ENCODE assay signal across 10 cellular contexts in genomic region chr19:788821-789472, GRCh38. TPM values are rescaled to one million over a fixed set of nuclear protein-coding genes. Genes with fewer than 3 reads are reported as not detected.
DNase-seq lines count a peak whose midpoint lies in the region; ATAC-seq and TF ChIP-seq lines count a peak whose summit lies in the region.
"Had no signal": no experiment of that assay in that cellular context is flagged by ENCODE, and none has a peak within 500 bp of the region (broad histone marks: within the 10 kb centered on the region; RNA-seq: fewer than 3 reads in every experiment).

No MANE protein-coding gene starts in this region.

- H4K8ac ChIP-seq in trophoblast cell (ENCODE audit: low read depth, low read length), result peak overlapping the region; percentile 50

- peak overlapping the region; percentile 87 for H2BK120ac ChIP-seq in trophoblast cell (ENCODE audit: insufficient read depth, low read length, poor library complexity)

- H2BK12ac ChIP-seq in trophoblast cell (ENCODE audit: low read length), result peak overlapping the region; percentile 93

- TF ChIP-seq CTCF in heart right ventricle (IDR thresholded peaks at IDR 0.05), result peak in 2 of 9 donors; percentile 26 to 34

- H4K12ac ChIP-seq in trophoblast cell (ENCODE audit: low read depth, low read length), result peak overlapping the region; percentile 49

- peaks cover 7 to 72% (median 45%) of the 10 kb centered on the region in 9 donors for H3K4me1 ChIP-seq in heart right ventricle
- H3K4me1 ChIP-seq in trophoblast cell (ENCODE audit: control insufficient read depth in 1 of 2, insufficient read depth in 2 of 2, low read length in 2 of 2), result peaks cover 19 to 21% of the 10 kb centered on the region in 2 experiments

- peak overlapping the region; percentile 82 for H3K18ac ChIP-seq in trophoblast cell (ENCODE audit: low read length)

- no peak overlapping the region for H3K23ac ChIP-seq in trophoblast cell (ENCODE audit: low read length)

- no peaks in the 10 kb centered on the region for H3K79me2 ChIP-seq in trophoblast cell (ENCODE audit: control insufficient read depth, insufficient read depth, low read length, poor library complexity)

- WGBS in heart right ventricle, 2 donors, result 39 to 49% methylated on average over 29 of the region's 29 CpGs
- WGBS in trophoblast cell (ENCODE audit: extremely low coverage, insufficient coverage, insufficient read length), result no CpG with 5 or more reads among the region's 29 CpGs

- H2AFZ ChIP-seq in trophoblast cell (ENCODE audit: insufficient read depth, low read length, poor library complexity), result peak overlapping the region; percentile 64

- peak overlapping the region; percentile 78 for H3K14ac ChIP-seq in trophoblast cell (ENCODE audit: low read length)

- H3K27me3 ChIP-seq in heart right ventricle (no peaks in the 10 kb centered on the region), trophoblast cell (ENCODE audit: insufficient read depth, low read length) (no peaks in the 10 kb centered on the region)

- H3K36me3 ChIP-seq in heart right ventricle, result no peaks in the 10 kb centered on the region
- H3K36me3 ChIP-seq in trophoblast cell (ENCODE audit: control insufficient read depth in 1 of 2, insufficient read depth in 2 of 2, low read length in 2 of 2), result no peaks in the 10 kb centered on the region

- intact Hi-C loops in heart right ventricle (cut with DNase I), result no loop called here

- H3K4ac ChIP-seq in trophoblast cell (ENCODE audit: low read depth, low read length), result peak overlapping the region; percentile 44

- H2AK5ac ChIP-seq in trophoblast cell (ENCODE audit: low read length), result peak overlapping the region; percentile 59

- DNase-seq in EH (ENCODE audit: low read depth), result peak; percentile 56
- peak; percentile 82 for DNase-seq in SK-N-DZ (ENCODE audit: low spot score)
- no peak for DNase-seq in heart right ventricle
- no peak for DNase-seq in trophoblast cell
- no peak for DNase-seq in activated naive CD4-positive, alpha-beta T cell (lab: John Stamatoyannopoulos, UW)
- DNase-seq in stimulated activated CD8-positive, alpha-beta memory T cell treated with anti-CD3 and anti-CD28 coated beads, Interleukin-4, amount 100 ng/mL, for 48 hours, result no peak
- DNase-seq in Kasumi-1 (lab: John Stamatoyannopoulos, UW), result no peak
- DNase-seq: NCI-H2029, T1000 had no signal

- H3K4me2 ChIP-seq in trophoblast cell (ENCODE audit: low read length), result peak overlapping the region; percentile 40

- H3K79me1 ChIP-seq in trophoblast cell (ENCODE audit: low read length), result peaks cover 22% of the 10 kb centered on the region

- H3K4me3 ChIP-seq in heart right ventricle (peak overlapping the region in 8 of 10 donors; percentile 4 to 32 (median 15)), trophoblast cell (ENCODE audit: low read depth, low read length) (no peak overlapping the region)

- peak overlapping the region; percentile 88 for H2BK5ac ChIP-seq in trophoblast cell (ENCODE audit: low read depth, low read length, poor library complexity)

- peak overlapping the region; percentile 95 for H4K91ac ChIP-seq in trophoblast cell (ENCODE audit: low read depth, low read length)

- ATAC-seq in heart right ventricle (peak; percentile 6 to 56 (median 40)), GM21447 (IDR thresholded peaks at IDR 0.05; ENCODE audit: unreplicated experiment) (no peak)

- H3K9ac ChIP-seq in trophoblast cell (ENCODE audit: low read length), result peak overlapping the region; percentile 24

- H3K9me3 ChIP-seq in heart right ventricle (no peaks in the 10 kb centered on the region), trophoblast cell (ENCODE audit: insufficient read depth, low read depth, low read length) (no peaks in the 10 kb centered on the region)

- H3K27ac ChIP-seq in heart right ventricle (peak overlapping the region; percentile 48 to 88 (median 80)), trophoblast cell (ENCODE audit: low read depth, low read length) (peak overlapping the region; percentile 92)

RNA-seq across cellular contexts. Expression of gene PTBP1, which starts 8.3 kb away (rescaled TPM):
- polyA plus RNA-seq in SK-N-DZ (2014; cell fraction: cytosol; rRNA removed), result 295 and 360 TPM in 2 replicates
- polyA plus RNA-seq in SK-N-DZ (2014; cell fraction: nucleus; rRNA removed), result 334 and 420 TPM in 2 replicates
- 100 to 1,000 TPM in 1 of 10 donors, 10 to 100 TPM in 9; 46.2 to 106 (median 56.8) TPM for total RNA-seq in heart right ventricle
- polyA plus RNA-seq in heart right ventricle, result 10 to 100 TPM; 48.2 to 74.3 TPM
- polyA plus RNA-seq in trophoblast cell (2013), result 654 and 679 TPM in 2 replicates

RNA-seq across cellular contexts. Expression of gene PLPPR3, which starts 32.8 kb away (rescaled TPM):
- polyA plus RNA-seq in SK-N-DZ (2014; cell fraction: cytosol; rRNA removed), result 153 and 228 TPM in 2 replicates
- polyA plus RNA-seq in SK-N-DZ (2014; cell fraction: nucleus; rRNA removed), result 134 and 172 TPM in 2 replicates
- total RNA-seq in heart right ventricle, result not detected
- not detected for polyA plus RNA-seq in heart right ventricle
- polyA plus RNA-seq in trophoblast cell (2013), result 21.2 and 21.4 TPM in 2 replicates

RNA-seq across cellular contexts. Expression of gene MISP, which starts 38.0 kb away (rescaled TPM):
- polyA plus RNA-seq in SK-N-DZ (2014; cell fraction: cytosol; rRNA removed), result 0.59 and 1.8 TPM in 2 replicates
- polyA plus RNA-seq in SK-N-DZ (2014; cell fraction: nucleus; rRNA removed), result 0.09 TPM in 1 of 2 replicates, not detected in the other
- total RNA-seq in heart right ventricle, result not detected
- under 1 TPM in 1 of 2 donors, not detected in 1; 0.01 TPM for polyA plus RNA-seq in heart right ventricle
- polyA plus RNA-seq in trophoblast cell (2013), result 0.15 and 0.19 TPM in 2 replicates

RNA-seq across cellular contexts. Expression of gene AZU1, which starts 38.7 kb away (rescaled TPM):
- not detected in 2 replicates for polyA plus RNA-seq in SK-N-DZ (2014; cell fraction: cytosol; rRNA removed)
- polyA plus RNA-seq in SK-N-DZ (2014; cell fraction: nucleus; rRNA removed), result 0.39 and 0.64 TPM in 2 replicates
- total RNA-seq in heart right ventricle, result 1 to 10 TPM in 1 of 10 donors, not detected in 9; 1.7 TPM
- polyA plus RNA-seq in heart right ventricle, result under 1 TPM in 1 of 2 donors, not detected in 1; 0.06 TPM
- 0.38 and 0.39 TPM in 2 replicates for polyA plus RNA-seq in trophoblast cell (2013)

RNA-seq across cellular contexts. Expression of gene PRTN3, which starts 51.9 kb away (rescaled TPM):
- not detected in 2 replicates for polyA plus RNA-seq in SK-N-DZ (2014; cell fraction: cytosol; rRNA removed)
- polyA plus RNA-seq in SK-N-DZ (2014; cell fraction: nucleus; rRNA removed), result not detected in 2 replicates
- not detected for total RNA-seq in heart right ventricle
- under 1 TPM in 1 of 2 donors, not detected in 1; 0.12 TPM for polyA plus RNA-seq in heart right ventricle
- not detected in 2 replicates for polyA plus RNA-seq in trophoblast cell (2013)

Comparison
In these comparisons a context has a peak if more than half of its experiments do, and no peak if none do; other contexts are left out.
1. DNase-seq: peak in EH (single experiment) and SK-N-DZ (single experiment); none in heart right ventricle (0 of 2), trophoblast cell (0 of 2), activated naive CD4-positive, alpha-beta T cell (0 of 4), stimulated activated CD8-positive, alpha-beta memory T cell treated with anti-CD3 and anti-CD28 coated beads, Interleukin-4, amount 100 ng/mL, for 48 hours (single experiment) and Kasumi-1 (0 of 2).